In the genomic region with DNA sequence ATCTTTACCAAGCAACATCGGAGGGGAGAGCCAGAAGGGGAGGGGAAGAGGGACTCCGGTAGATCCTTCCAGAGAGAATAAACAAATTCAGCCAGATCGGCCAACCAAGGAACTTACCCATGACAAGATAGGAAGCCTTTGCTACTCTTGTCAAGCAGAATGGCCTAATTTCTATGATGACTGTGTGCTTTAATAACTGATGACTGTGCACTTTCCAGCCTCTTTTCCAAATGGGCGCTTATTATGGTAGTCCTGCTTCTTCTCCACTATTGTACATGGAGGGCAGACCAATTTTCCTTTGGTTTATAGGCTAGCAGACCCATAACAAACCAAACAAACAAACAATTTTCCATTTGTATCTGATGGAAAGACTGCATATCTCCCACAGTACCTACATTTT, we compare ENCODE assay signal across 31 cellular contexts.
"Had no signal": no experiment of that assay in that cellular context is flagged by ENCODE, and none has a peak within 500 bp of the region (broad histone marks: within the 10 kb centered on the region; RNA-seq: fewer than 3 reads in every experiment).

No MANE protein-coding gene starts in this region.

- H3K27ac ChIP-seq: neural progenitor cell, ovary, parathyroid adenoma, psoas muscle, skin epidermis, spleen, suprapubic skin, testis, tibial artery, transverse colon, upper lobe of right lung, uterus had no signal

- H3K27me3 ChIP-seq: neural progenitor cell, ovary, spleen, suprapubic skin, testis, tibial artery, transverse colon, upper lobe of right lung, uterus had no signal

- H2AFZ ChIP-seq: neural progenitor cell, parathyroid adenoma had no signal

- H3K36me3 Mint-ChIP-seq: stimulated activated memory B cell treated with anti-CD40 and anti-IgM and Interleukin-4, amounts not matched to agents 10 μg/mL and 1 μg/mL and 100 μg/mL, for 72 hours; type B pancreatic cell had no signal

- H3K4me2 ChIP-seq: neural progenitor cell, smooth muscle cell had no signal

- DNase-seq: natural killer cell; occipital lobe; ovary; posterior cingulate gyrus; psoas muscle; right cardiac atrium; spleen; stimulated activated CD4-positive, alpha-beta T cell treated with anti-CD3 and anti-CD28 coated beads, Interleukin-12 subunit alpha, Interleukin-12 subunit beta, amount 100 ng/mL, for 4 hours; stimulated activated CD4-positive, alpha-beta T cell treated with anti-CD3 and anti-CD28 coated beads, Interleukin-1b, Interleukin-23, amount 100 ng/mL, for 48 hours; stimulated activated CD4-positive, alpha-beta T cell treated with anti-CD3 and anti-CD28 coated beads, Interleukin-4, amount 100 ng/mL, for 1 hour; stimulated activated CD4-positive, alpha-beta T cell treated with anti-CD3 and anti-CD28 coated beads, Interleukin-4, amount 100 ng/mL, for 4 hours; stimulated activated CD8-positive, alpha-beta memory T cell treated with anti-CD3 and anti-CD28 coated beads, Interleukin-4, amount 100 ng/mL, for 48 hours; stimulated activated naive CD4-positive, alpha-beta T cell; stimulated activated naive CD8-positive, alpha-beta T cell treated with anti-CD3 and anti-CD28 coated beads, Interleukin-15, amount 100 ng/mL, for 72 hours; stimulated activated naive CD8-positive, alpha-beta T cell treated with anti-CD3 and anti-CD28 coated beads, Interleukin-15, Interleukin-2, amounts not matched to agents 100 U/mL and 50 U/mL, for 24 hours; substantia nigra; testis; tibial artery; transverse colon; upper lobe of right lung; uterus had no signal

- H3K27ac Mint-ChIP-seq: natural killer cell; nephron; neural progenitor cell; progenitor cell of endocrine pancreas; stimulated activated memory B cell treated with anti-CD40 and anti-IgM and Interleukin-4, amounts not matched to agents 10 μg/mL and 1 μg/mL and 100 μg/mL, for 72 hours; stimulated activated naive CD8-positive, alpha-beta T cell treated with anti-CD3 and anti-CD28 coated beads, Interleukin-15, amount 100 ng/mL, for 72 hours; type B pancreatic cell had no signal

- ATAC-seq: natural killer cell; psoas muscle; right cardiac atrium; sciatic nerve; stimulated activated memory B cell treated with anti-CD40 and anti-IgM and Interleukin-4, amounts not matched to agents 10 μg/mL and 1 μg/mL and 100 μg/mL, for 72 hours; stimulated activated naive CD8-positive, alpha-beta T cell treated with anti-CD3 and anti-CD28 coated beads, Interleukin-15, amount 100 ng/mL, for 72 hours; stimulated activated naive CD8-positive, alpha-beta T cell treated with anti-CD3 and anti-CD28 coated beads, Interleukin-15, Interleukin-2, amounts not matched to agents 100 U/mL and 50 U/mL, for 24 hours; upper lobe of right lung had no signal

- H3K4me3 ChIP-seq: neural progenitor cell, ovary, psoas muscle, skin epidermis, smooth muscle cell, spleen, suprapubic skin, testis, tibial artery, transverse colon, upper lobe of right lung, uterus had no signal

- H3K4me1 Mint-ChIP-seq: natural killer cell; nephron; neural progenitor cell; stimulated activated memory B cell treated with anti-CD40 and anti-IgM and Interleukin-4, amounts not matched to agents 10 μg/mL and 1 μg/mL and 100 μg/mL, for 72 hours; stimulated activated naive CD8-positive, alpha-beta T cell treated with anti-CD3 and anti-CD28 coated beads, Interleukin-15, amount 100 ng/mL, for 72 hours had no signal

- H3K9me3 Mint-ChIP-seq: natural killer cell, nephron, neural progenitor cell, type B pancreatic cell had no signal

- H3K27me3 Mint-ChIP-seq: progenitor cell of endocrine pancreas; stimulated activated memory B cell treated with anti-CD40 and anti-IgM and Interleukin-4, amounts not matched to agents 10 μg/mL and 1 μg/mL and 100 μg/mL, for 72 hours; type B pancreatic cell had no signal

- H3K9me3 ChIP-seq: ovary, psoas muscle, spleen, suprapubic skin, testis, tibial artery, transverse colon, upper lobe of right lung, uterus had no signal

- H3K4me1 ChIP-seq: neural progenitor cell, parathyroid adenoma, psoas muscle, spleen, suprapubic skin, testis, tibial artery, transverse colon, upper lobe of right lung, uterus had no signal

- H3K79me2 ChIP-seq: parathyroid adenoma had no signal

- H3K4me3 Mint-ChIP-seq: natural killer cell; nephron; neural progenitor cell; stimulated activated memory B cell treated with anti-CD40 and anti-IgM and Interleukin-4, amounts not matched to agents 10 μg/mL and 1 μg/mL and 100 μg/mL, for 72 hours; stimulated activated naive CD8-positive, alpha-beta T cell treated with anti-CD3 and anti-CD28 coated beads, Interleukin-15, amount 100 ng/mL, for 72 hours; type B pancreatic cell had no signal

- H3K36me3 ChIP-seq: neural progenitor cell, ovary, spleen, suprapubic skin, tibial artery, transverse colon, upper lobe of right lung, uterus had no signal

- H3K9ac ChIP-seq: neural progenitor cell, parathyroid adenoma had no signal
